Comparison of ENCODE assay signal across 2 cellular contexts in the genomic region with DNA sequence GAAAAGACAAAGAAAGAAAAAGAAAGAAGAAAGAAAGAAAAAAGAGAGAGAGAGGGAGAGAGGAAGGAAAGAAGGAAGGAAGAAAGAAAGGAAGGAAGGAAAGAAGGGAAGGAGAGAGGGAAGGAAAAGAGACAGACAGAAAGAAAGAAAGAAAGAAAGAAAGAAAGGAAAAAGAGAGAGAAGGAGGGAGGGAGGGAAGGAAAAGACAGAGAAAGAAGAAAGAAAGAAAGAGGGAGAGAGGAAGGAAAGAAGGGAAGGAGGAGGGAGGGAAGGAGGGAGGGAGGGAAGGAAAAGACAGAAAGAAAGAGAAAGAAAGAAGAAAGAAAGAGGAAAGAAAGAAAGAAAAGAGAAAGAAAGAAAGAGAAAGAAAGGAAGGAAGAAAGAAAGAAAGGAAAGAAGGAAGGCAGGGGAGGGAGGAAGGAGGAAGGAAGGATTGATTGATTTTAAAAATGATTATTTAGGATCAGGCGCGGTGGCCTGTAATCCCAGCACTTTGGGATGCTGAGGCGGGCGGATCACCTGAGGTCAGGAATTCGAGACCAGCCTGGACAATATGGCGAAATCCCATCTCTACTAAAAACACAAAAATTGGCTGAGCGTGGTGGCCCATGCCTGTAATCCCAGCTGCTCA.
TF ChIP-seq lines count a peak whose summit lies in the region.

No MANE protein-coding gene starts in this region.

TF ChIP-seq in HEK293, 187 proteins besides CTCF, POLR2A, EP300 and RAD21:
- TF ChIP-seq, protein P1, sequence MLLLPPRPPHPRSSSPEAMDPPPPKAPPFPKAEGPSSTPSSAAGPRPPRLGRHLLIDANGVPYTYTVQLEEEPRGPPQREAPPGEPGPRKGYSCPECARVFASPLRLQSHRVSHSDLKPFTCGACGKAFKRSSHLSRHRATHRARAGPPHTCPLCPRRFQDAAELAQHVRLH (tag by site-specific recombination; IDR thresholded peaks at IDR 0.05) = no peak
- TF ChIP-seq ZNF366 (tag by site-specific recombination; conservative IDR thresholded peaks at IDR 0.05) (peak; percentile 99), ZNF394 (tag by site-specific recombination; IDR thresholded peaks at IDR 0.05; ENCODE audit: borderline replicate concordance) (no peak), ZNF266 (tag by site-specific recombination; IDR thresholded peaks at IDR 0.05; ENCODE audit: low read depth) (peak; percentile 14; the same call in 1 of the 2 replicates), ZNF791 (tag by site-specific recombination; IDR thresholded peaks at IDR 0.05) (peak; percentile 50; the same call in 1 of the 2 replicates), PRDM1 (tag by site-specific recombination; IDR thresholded peaks at IDR 0.05) (peak; percentile 82), HOXC10 (CRISPR knock-in tag; IDR thresholded peaks at IDR 0.05) (no peak)
- TF ChIP-seq, protein P2, sequence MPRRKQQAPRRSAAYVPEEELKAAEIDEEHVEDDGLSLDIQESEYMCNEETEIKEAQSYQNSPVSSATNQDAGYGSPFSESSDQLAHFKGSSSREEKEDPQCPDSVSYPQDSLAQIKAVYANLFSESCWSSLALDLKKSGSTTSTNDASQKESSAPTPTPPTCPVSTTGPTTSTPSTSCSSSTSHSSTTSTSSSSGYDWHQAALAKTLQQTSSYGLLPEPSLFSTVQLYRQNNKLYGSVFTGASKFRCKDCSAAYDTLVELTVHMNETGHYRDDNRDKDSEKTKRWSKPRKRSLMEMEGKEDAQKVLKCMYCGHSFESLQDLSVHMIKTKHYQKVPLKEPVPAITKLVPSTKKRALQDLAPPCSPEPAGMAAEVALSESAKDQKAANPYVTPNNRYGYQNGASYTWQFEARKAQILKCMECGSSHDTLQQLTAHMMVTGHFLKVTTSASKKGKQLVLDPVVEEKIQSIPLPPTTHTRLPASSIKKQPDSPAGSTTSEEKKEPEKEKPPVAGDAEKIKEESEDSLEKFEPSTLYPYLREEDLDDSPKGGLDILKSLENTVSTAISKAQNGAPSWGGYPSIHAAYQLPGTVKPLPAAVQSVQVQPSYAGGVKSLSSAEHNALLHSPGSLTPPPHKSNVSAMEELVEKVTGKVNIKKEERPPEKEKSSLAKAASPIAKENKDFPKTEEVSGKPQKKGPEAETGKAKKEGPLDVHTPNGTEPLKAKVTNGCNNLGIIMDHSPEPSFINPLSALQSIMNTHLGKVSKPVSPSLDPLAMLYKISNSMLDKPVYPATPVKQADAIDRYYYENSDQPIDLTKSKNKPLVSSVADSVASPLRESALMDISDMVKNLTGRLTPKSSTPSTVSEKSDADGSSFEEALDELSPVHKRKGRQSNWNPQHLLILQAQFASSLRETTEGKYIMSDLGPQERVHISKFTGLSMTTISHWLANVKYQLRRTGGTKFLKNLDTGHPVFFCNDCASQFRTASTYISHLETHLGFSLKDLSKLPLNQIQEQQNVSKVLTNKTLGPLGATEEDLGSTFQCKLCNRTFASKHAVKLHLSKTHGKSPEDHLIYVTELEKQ (tag by site-specific recombination; IDR thresholded peaks at IDR 0.05; ENCODE audit: borderline replicate concordance) = no peak
- TF ChIP-seq, protein P3, sequence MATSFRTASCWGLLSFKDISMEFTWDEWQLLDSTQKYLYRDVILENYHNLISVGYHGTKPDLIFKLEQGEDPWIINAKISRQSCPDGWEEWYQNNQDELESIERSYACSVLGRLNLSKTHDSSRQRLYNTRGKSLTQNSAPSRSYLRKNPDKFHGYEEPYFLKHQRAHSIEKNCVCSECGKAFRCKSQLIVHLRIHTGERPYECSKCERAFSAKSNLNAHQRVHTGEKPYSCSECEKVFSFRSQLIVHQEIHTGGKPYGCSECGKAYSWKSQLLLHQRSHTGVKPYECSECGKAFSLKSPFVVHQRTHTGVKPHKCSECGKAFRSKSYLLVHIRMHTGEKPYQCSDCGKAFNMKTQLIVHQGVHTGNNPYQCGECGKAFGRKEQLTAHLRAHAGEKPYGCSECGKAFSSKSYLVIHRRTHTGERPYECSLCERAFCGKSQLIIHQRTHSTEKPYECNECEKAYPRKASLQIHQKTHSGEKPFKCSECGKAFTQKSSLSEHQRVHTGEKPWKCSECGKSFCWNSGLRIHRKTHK (tag by site-specific recombination; IDR thresholded peaks at IDR 0.05) = no peak

TF ChIP-seq in K562, 482 proteins besides CTCF, POLR2A, EP300 and RAD21 (continues in another document):
- peak; percentile 60; the same call in 1 of the 2 replicates for TF ChIP-seq PHB2 (IDR thresholded peaks at IDR 0.05; ENCODE audit: low read depth)
- no peak for TF ChIP-seq HDAC3 (IDR thresholded peaks at IDR 0.05; ENCODE audit: borderline replicate concordance, partially characterized antibody)
- TF ChIP-seq IRF2 (CRISPR knock-in tag; IDR thresholded peaks at IDR 0.05) = no peak
- TF ChIP-seq, protein P4, sequence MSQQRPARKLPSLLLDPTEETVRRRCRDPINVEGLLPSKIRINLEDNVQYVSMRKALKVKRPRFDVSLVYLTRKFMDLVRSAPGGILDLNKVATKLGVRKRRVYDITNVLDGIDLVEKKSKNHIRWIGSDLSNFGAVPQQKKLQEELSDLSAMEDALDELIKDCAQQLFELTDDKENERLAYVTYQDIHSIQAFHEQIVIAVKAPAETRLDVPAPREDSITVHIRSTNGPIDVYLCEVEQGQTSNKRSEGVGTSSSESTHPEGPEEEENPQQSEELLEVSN (IDR thresholded peaks at IDR 0.05; ENCODE audit: borderline replicate concordance in 1 of 2, extremely low read depth in 1 of 2, insufficient read depth in 1 of 2, insufficient read length in 1 of 2, low read depth in 1 of 2, low read length in 1 of 2, poor library complexity in 1 of 2, severe bottlenecking in 1 of 2) = no peak
- TF ChIP-seq, protein P5, sequence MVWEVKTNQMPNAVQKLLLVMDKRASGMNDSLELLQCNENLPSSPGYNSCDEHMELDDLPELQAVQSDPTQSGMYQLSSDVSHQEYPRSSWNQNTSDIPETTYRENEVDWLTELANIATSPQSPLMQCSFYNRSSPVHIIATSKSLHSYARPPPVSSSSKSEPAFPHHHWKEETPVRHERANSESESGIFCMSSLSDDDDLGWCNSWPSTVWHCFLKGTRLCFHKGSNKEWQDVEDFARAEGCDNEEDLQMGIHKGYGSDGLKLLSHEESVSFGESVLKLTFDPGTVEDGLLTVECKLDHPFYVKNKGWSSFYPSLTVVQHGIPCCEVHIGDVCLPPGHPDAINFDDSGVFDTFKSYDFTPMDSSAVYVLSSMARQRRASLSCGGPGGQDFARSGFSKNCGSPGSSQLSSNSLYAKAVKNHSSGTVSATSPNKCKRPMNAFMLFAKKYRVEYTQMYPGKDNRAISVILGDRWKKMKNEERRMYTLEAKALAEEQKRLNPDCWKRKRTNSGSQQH (CRISPR knock-in tag; IDR thresholded peaks at IDR 0.05) = peak; percentile 80; the same call in 1 of the 2 replicates
- peak in 1 of 2 experiments; percentile 24; a peak in 1 of 4 replicates for TF ChIP-seq TRIM24 (IDR thresholded peaks at IDR 0.05)
- no peak for TF ChIP-seq MED1 (CRISPR knock-in tag; IDR thresholded peaks at IDR 0.05; ENCODE audit: borderline replicate concordance)
- TF ChIP-seq KLF10 (CRISPR knock-in tag; IDR thresholded peaks at IDR 0.05) = no peak
- TF ChIP-seq TCF3 (CRISPR knock-in tag; IDR thresholded peaks at IDR 0.05) = no peak
- TF ChIP-seq HOXB6 (CRISPR knock-in tag; IDR thresholded peaks at IDR 0.05; ENCODE audit: borderline replicate concordance) = no peak
- peak; percentile 85 for TF ChIP-seq ARHGAP35 (IDR thresholded peaks at IDR 0.05; ENCODE audit: partially characterized antibody)
- TF ChIP-seq, protein P6, sequence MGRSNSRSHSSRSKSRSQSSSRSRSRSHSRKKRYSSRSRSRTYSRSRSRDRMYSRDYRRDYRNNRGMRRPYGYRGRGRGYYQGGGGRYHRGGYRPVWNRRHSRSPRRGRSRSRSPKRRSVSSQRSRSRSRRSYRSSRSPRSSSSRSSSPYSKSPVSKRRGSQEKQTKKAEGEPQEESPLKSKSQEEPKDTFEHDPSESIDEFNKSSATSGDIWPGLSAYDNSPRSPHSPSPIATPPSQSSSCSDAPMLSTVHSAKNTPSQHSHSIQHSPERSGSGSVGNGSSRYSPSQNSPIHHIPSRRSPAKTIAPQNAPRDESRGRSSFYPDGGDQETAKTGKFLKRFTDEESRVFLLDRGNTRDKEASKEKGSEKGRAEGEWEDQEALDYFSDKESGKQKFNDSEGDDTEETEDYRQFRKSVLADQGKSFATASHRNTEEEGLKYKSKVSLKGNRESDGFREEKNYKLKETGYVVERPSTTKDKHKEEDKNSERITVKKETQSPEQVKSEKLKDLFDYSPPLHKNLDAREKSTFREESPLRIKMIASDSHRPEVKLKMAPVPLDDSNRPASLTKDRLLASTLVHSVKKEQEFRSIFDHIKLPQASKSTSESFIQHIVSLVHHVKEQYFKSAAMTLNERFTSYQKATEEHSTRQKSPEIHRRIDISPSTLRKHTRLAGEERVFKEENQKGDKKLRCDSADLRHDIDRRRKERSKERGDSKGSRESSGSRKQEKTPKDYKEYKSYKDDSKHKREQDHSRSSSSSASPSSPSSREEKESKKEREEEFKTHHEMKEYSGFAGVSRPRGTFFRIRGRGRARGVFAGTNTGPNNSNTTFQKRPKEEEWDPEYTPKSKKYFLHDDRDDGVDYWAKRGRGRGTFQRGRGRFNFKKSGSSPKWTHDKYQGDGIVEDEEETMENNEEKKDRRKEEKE (IDR thresholded peaks at IDR 0.05; ENCODE audit: borderline replicate concordance in 1 of 2, control insufficient read depth in 1 of 2, low read depth in 2 of 2, low read length in 1 of 2) = 0 out of 4 replicates have a peak, but pooled peaks of 1 of the 2 experiments have one; percentile 38
- 0 out of 2 replicates have a peak, but pooled peaks have one; percentile 26 for TF ChIP-seq MIER1 (IDR thresholded peaks at IDR 0.05; ENCODE audit: low read depth)
- TF ChIP-seq, protein P7, sequence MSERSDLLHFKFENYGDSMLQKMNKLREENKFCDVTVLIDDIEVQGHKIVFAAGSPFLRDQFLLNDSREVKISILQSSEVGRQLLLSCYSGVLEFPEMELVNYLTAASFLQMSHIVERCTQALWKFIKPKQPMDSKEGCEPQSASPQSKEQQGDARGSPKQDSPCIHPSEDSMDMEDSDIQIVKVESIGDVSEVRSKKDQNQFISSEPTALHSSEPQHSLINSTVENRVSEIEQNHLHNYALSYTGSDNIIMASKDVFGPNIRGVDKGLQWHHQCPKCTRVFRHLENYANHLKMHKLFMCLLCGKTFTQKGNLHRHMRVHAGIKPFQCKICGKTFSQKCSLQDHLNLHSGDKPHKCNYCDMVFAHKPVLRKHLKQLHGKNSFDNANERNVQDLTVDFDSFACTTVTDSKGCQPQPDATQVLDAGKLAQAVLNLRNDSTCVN (CRISPR knock-in tag; IDR thresholded peaks at IDR 0.05) = peak; percentile 94
- TF ChIP-seq, protein P8, sequence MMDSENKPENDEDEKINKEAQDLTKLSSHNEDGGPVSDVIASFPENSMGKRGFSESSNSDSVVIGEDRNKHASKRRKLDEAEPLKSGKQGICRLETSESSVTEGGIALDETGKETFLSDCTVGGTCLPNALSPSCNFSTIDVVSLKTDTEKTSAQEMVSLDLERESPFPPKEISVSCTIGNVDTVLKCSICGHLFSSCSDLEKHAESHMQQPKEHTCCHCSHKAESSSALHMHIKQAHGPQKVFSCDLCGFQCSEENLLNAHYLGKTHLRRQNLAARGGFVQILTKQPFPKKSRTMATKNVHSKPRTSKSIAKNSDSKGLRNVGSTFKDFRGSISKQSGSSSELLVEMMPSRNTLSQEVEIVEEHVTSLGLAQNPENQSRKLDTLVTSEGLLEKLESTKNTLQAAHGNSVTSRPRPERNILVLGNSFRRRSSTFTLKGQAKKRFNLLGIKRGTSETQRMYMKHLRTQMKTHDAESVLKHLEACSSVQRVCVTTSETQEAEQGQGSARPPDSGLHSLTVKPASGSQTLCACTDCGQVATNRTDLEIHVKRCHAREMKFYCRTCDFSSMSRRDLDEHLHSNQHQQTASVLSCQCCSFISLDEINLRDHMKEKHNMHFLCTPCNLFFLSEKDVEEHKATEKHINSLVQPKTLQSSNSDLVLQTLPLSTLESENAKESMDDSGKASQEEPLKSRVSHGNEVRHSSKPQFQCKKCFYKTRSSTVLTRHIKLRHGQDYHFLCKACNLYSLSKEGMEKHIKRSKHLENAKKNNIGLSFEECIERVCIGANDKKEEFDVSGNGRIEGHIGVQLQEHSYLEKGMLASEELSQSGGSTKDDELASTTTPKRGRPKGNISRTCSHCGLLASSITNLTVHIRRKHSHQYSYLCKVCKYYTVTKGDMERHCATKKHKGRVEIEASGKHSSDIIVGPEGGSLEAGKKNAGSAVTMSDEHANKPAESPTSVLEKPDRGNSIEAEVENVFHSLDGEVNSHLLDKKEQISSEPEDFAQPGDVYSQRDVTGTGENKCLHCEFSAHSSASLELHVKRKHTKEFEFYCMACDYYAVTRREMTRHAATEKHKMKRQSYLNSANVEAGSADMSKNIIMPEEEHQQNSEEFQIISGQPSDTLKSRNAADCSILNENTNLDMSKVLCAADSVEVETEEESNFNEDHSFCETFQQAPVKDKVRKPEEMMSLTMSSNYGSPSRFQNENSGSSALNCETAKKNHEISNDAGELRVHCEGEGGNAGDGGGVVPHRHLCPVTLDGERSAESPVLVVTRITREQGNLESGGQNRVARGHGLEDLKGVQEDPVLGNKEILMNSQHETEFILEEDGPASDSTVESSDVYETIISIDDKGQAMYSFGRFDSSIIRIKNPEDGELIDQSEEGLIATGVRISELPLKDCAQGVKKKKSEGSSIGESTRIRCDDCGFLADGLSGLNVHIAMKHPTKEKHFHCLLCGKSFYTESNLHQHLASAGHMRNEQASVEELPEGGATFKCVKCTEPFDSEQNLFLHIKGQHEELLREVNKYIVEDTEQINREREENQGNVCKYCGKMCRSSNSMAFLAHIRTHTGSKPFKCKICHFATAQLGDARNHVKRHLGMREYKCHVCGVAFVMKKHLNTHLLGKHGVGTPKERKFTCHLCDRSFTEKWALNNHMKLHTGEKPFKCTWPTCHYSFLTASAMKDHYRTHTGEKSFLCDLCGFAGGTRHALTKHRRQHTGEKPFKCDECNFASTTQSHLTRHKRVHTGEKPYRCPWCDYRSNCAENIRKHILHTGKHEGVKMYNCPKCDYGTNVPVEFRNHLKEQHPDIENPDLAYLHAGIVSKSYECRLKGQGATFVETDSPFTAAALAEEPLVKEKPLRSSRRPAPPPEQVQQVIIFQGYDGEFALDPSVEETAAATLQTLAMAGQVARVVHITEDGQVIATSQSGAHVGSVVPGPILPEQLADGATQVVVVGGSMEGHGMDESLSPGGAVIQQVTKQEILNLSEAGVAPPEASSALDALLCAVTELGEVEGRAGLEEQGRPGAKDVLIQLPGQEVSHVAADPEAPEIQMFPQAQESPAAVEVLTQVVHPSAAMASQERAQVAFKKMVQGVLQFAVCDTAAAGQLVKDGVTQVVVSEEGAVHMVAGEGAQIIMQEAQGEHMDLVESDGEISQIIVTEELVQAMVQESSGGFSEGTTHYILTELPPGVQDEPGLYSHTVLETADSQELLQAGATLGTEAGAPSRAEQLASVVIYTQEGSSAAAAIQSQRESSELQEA (IDR thresholded peaks at IDR 0.05; ENCODE audit: low read depth) = 0 out of 2 replicates have a peak, but pooled peaks have one; percentile 30
- TF ChIP-seq, protein P9, sequence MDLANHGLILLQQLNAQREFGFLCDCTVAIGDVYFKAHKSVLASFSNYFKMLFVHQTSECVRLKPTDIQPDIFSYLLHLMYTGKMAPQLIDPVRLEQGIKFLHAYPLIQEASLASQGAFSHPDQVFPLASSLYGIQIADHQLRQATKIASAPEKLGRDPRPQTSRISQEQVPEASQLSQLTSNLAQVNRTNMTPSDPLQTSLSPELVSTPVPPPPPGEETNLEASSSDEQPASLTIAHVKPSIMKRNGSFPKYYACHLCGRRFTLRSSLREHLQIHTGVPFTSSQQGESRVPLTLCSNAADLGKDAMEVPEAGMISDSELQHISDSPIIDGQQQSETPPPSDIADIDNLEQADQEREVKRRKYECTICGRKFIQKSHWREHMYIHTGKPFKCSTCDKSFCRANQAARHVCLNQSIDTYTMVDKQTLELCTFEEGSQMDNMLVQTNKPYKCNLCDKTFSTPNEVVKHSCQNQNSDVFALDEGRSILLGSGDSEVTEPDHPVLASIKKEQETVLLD (IDR thresholded peaks at IDR 0.05) = peak; percentile 80
- TF ChIP-seq ARNT (IDR thresholded peaks at IDR 0.05) = no peak; a peak in 1 of 4 replicates
- TF ChIP-seq CC2D1A (IDR thresholded peaks at IDR 0.05) = peak; percentile 39; the same call in 1 of the 2 replicates
- TF ChIP-seq THRAP3 (IDR thresholded peaks at IDR 0.05; ENCODE audit: borderline replicate concordance) = peak; percentile 70; the same call in 1 of the 2 replicates
- 0 out of 2 replicates have a peak, but pooled peaks have one; percentile 44 for TF ChIP-seq ZC3H8 (IDR thresholded peaks at IDR 0.05)
- TF ChIP-seq PTBP1 (IDR thresholded peaks at IDR 0.05; ENCODE audit: low read depth, low read length) = no peak
